ENCODE assay signal across 8 cellular contexts in the genomic region with DNA sequence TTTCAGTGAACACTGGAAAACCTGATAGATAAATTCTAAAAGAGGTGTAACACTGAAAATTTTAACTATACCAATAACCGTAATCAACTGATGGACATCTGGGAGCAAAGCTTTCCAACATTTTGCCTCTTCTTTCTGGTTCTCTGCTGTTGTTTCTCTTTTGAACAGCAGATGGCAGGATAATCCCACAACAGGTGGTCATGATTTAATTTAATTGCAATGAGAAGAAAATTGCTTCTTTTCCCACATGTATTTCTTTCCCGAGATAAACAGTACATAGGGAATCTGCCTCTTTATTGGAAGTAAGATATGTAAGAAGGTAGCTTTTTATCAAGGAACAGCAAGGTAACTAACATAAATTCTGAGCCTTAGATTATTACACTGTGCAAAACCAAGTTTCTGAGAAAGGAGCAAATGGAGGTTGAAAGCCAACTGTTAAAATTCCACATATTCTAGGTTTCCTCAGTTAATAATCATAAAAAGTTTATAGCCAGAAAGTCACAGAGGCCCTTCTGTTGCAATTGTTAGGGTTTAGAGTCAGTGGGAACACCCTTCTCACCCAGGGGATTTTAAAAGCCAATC.
A peak's percentile ranks its signal among the peaks of the same experiment; 100 is the strongest.
DNase-seq lines count a peak whose midpoint lies in the region; ATAC-seq and TF ChIP-seq lines count a peak whose summit lies in the region.

No MANE protein-coding gene starts in this region.

- peak overlapping the region in 3 of 4 donors; percentile 23 to 51 (median 36) for H3K27ac ChIP-seq in esophagus muscularis mucosa (replicated peaks in 1 of 4)

- peaks cover 0 to 29% (median 22%) of the 10 kb centered on the region in 4 donors for H3K4me1 ChIP-seq in esophagus muscularis mucosa

- H3K9me3 Mint-ChIP-seq in neural crest cell, result no peaks in the 10 kb centered on the region
- no peaks in the 10 kb centered on the region for H3K9me3 Mint-ChIP-seq in stimulated activated memory B cell treated with anti-CD40 and anti-IgM and Interleukin-4, amounts not matched to agents 10 μg/mL and 1 μg/mL and 100 μg/mL, for 72 hours

- TF ChIP-seq EP300 in esophagus muscularis mucosa (IDR thresholded peaks at IDR 0.05), result no peak

- H3K4me3 Mint-ChIP-seq in neural crest cell, result no peak overlapping the region
- no peak overlapping the region for H3K4me3 Mint-ChIP-seq in stimulated activated memory B cell treated with anti-CD40 and anti-IgM and Interleukin-4, amounts not matched to agents 10 μg/mL and 1 μg/mL and 100 μg/mL, for 72 hours

- ATAC-seq in stimulated activated memory B cell treated with anti-CD40 and anti-IgM and Interleukin-4, amounts not matched to agents 10 μg/mL and 1 μg/mL and 100 μg/mL, for 72 hours, result no peak
- ATAC-seq in GM18519 (IDR thresholded peaks at IDR 0.05; ENCODE audit: low FRiP score, unreplicated experiment), result no peak

- no peaks in the 10 kb centered on the region for H3K9me3 ChIP-seq in esophagus muscularis mucosa

- H3K27me3 ChIP-seq in esophagus muscularis mucosa, result no peaks in the 10 kb centered on the region

- POLR2A ChIA-PET in GM10248 (lab: Yijun Ruan, JAX), result interaction anchor here (0.7 kb wide), 1 partner anchor 1020 kb away, joined by 5 read pairs; no protein-coding TSS in a partner anchor

- DNase-seq in AG09319 (ENCODE audit: extremely low read depth, low read depth) (peak; percentile 30), GM10248 (ENCODE audit: extremely low spot score) (peak; percentile 65), NCI-H146 treated with DMSO at 0.1 percent for 48 hours (lab: John Stamatoyannopoulos, UW; ENCODE audit: unreplicated experiment) (peak; percentile 24), T-helper 1 cell (peak in 3 of 5 donors; percentile 21 to 70 (median 39)), esophagus muscularis mucosa (ENCODE audit: extremely low spot score) (no peak), neural crest cell (ENCODE audit: low read depth, low spot score) (peak; percentile 51)

- no peak for TF ChIP-seq POLR2A in esophagus muscularis mucosa (IDR thresholded peaks at IDR 0.05; ENCODE audit: low read depth)

- intact Hi-C loops in esophagus muscularis mucosa (cut with DNase I), result loop anchor here (1.0 to 5.0 kb wide), 3 partner anchors 75 to 186 kb away; no protein-coding TSS in a partner anchor

- H3K4me1 Mint-ChIP-seq in neural crest cell, result peaks cover 37% of the 10 kb centered on the region
- peaks cover 10% of the 10 kb centered on the region for H3K4me1 Mint-ChIP-seq in stimulated activated memory B cell treated with anti-CD40 and anti-IgM and Interleukin-4, amounts not matched to agents 10 μg/mL and 1 μg/mL and 100 μg/mL, for 72 hours

- no peaks in the 10 kb centered on the region for H3K36me3 Mint-ChIP-seq in neural crest cell (ENCODE audit: low read depth)
- H3K36me3 Mint-ChIP-seq in stimulated activated memory B cell treated with anti-CD40 and anti-IgM and Interleukin-4, amounts not matched to agents 10 μg/mL and 1 μg/mL and 100 μg/mL, for 72 hours, result no peaks in the 10 kb centered on the region

- H3K27ac Mint-ChIP-seq in neural crest cell (ENCODE audit: unreplicated experiment), result no peak overlapping the region
- H3K27ac Mint-ChIP-seq in stimulated activated memory B cell treated with anti-CD40 and anti-IgM and Interleukin-4, amounts not matched to agents 10 μg/mL and 1 μg/mL and 100 μg/mL, for 72 hours, result no peak overlapping the region

- H3K4me3 ChIP-seq in esophagus muscularis mucosa, result no peak overlapping the region

- H3K36me3 ChIP-seq in esophagus muscularis mucosa, result no peaks in the 10 kb centered on the region

- CTCF ChIA-PET in GM10248 (lab: Yijun Ruan, JAX), result interaction anchor here (0.7 to 9.6 kb wide), 69 partner anchors 8 to 495 kb away, joined by 3 to 257 read pairs (median 5); a partner anchor contains a TSS

- H3K27me3 Mint-ChIP-seq in neural crest cell (ENCODE audit: low read depth), result no peaks in the 10 kb centered on the region
- no peaks in the 10 kb centered on the region for H3K27me3 Mint-ChIP-seq in stimulated activated memory B cell treated with anti-CD40 and anti-IgM and Interleukin-4, amounts not matched to agents 10 μg/mL and 1 μg/mL and 100 μg/mL, for 72 hours

- TF ChIP-seq CTCF in AG09319 (IDR thresholded peaks at IDR 0.05; ENCODE audit: low read depth, low read length), result peak; percentile 78
- TF ChIP-seq CTCF in GM10248 (IDR thresholded peaks at IDR 0.05; ENCODE audit: control extremely low read depth, extremely low read depth, low read depth, missing control alignments), result peak; percentile 74
- peak; percentile 86 to 95 (median 87) for TF ChIP-seq CTCF in esophagus muscularis mucosa (IDR thresholded peaks at IDR 0.05)
- TF ChIP-seq CTCF in neural crest cell (conservative IDR thresholded peaks at IDR 0.05), result peak; percentile 95

- 0% methylated on average over 2 of the region's 2 CpGs for WGBS in esophagus muscularis mucosa
